Comparison of ENCODE assay signal across 10 cellular contexts in the genomic region with DNA sequence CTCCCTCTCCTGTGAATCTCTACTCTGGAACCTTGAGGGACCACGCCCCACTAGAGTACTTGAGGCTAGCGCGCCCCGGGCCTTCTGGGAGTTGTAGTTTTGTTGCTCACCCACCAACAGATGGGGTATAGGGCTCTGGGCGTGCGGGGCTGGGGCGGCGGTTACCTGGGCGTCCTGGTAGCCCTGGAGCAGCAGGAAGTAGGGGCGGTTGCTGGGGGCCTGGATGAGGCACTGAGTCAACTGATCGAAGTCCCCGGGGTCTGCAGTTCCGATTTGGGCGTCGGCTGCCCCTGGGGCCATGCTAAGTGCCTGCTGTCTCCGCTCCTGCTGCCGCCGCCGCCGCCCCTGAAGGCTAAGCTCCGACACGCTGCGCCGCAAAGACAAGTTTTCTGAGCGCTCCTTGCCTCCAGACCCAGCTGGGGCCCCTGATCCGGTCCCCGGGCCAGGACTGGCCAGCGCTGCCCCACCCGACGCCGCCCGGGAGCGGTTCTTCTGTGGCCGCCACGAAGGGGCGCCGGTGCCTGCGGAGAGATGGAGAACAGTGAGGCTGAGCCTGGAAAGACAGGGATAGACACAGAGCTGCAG. TPM values are rescaled to one million over a fixed set of nuclear protein-coding genes. Genes with fewer than 3 reads are reported as not detected.
A peak's percentile ranks its signal among the peaks of the same experiment; 100 is the strongest.
DNase-seq lines count a peak whose midpoint lies in the region; ATAC-seq and TF ChIP-seq lines count a peak whose summit lies in the region.
"Had no signal": no experiment of that assay in that cellular context is flagged by ENCODE, and none has a peak within 500 bp of the region (broad histone marks: within the 10 kb centered on the region; RNA-seq: fewer than 3 reads in every experiment).

No MANE protein-coding gene starts in this region.

- intact Hi-C loops in MCF 10A (cut with micrococcal nuclease): no loop called here

- H3K4me1 ChIP-seq in HEK293 (ENCODE audit: control insufficient read depth, insufficient read depth, low read length): peaks cover 5% of the 10 kb centered on the region

- H3K27me3 Mint-ChIP-seq in nephron (ENCODE audit: low read depth): peaks cover 13% of the 10 kb centered on the region
- peaks cover 19% of the 10 kb centered on the region for H3K27me3 Mint-ChIP-seq in MCF 10A (ENCODE audit: insufficient read depth, unreplicated experiment)

- H3K27ac ChIP-seq in HEK293 (ENCODE audit: extremely low read depth, low read depth, low read length): no peak overlapping the region

- in situ Hi-C loops in astrocyte of the spinal cord (cut with HindIII; ENCODE audit: low sequenced_read_pairs): no loop called here

- ATAC-seq in HG03039 (IDR thresholded peaks at IDR 0.05; ENCODE audit: unreplicated experiment): no peak

- H3K4me1 Mint-ChIP-seq in nephron: peaks cover 17% of the 10 kb centered on the region
- H3K4me1 Mint-ChIP-seq in MCF 10A (ENCODE audit: insufficient read depth, unreplicated experiment): peaks cover 4% of the 10 kb centered on the region

- DNase-seq in astrocyte of the spinal cord (ENCODE audit: low read depth, low spot score) (peak; percentile 29), MCF 10A (ENCODE audit: unreplicated experiment) (no peak)
- DNase-seq in activated CD4-positive, alpha-beta T cell treated with anti-CD3 and anti-CD28 coated beads for 1 hour: no peak
- DNase-seq: activated CD4-positive, alpha-beta T cell treated with anti-CD3 and anti-CD28 coated beads for 48 hours; cerebellar nuclear complex; NK-92 treated with Interleukin-12 subunit alpha and Interleukin-12 subunit beta, amount 100 ng/mL, for 24 hours had no signal

- TF ChIP-seq CTCF in HEK293 (tag by site-specific recombination; IDR thresholded peaks at IDR 0.05) (no peak), astrocyte of the spinal cord (IDR thresholded peaks at IDR 0.05; ENCODE audit: low read depth, low read length) (no peak), nephron (IDR thresholded peaks at IDR 0.05; ENCODE audit: unreplicated experiment in 3 of 3) (no peak), MCF 10A (IDR thresholded peaks at IDR 0.05; ENCODE audit: unreplicated experiment) (no peak)

- CTCF ChIA-PET in HEK293 (lab: Yijun Ruan, JAX) (interaction anchor here (0.5 to 0.9 kb wide), 2 partner anchors 235 to 405 kb away, joined by 3 to 5 read pairs; no protein-coding TSS in a partner anchor), MCF 10A (lab: Yijun Ruan, JAX) (no interaction called here)

- no peaks in the 10 kb centered on the region for H3K36me3 ChIP-seq in HEK293 (ENCODE audit: control insufficient read depth in 2 of 2, insufficient read depth in 1 of 2, low read length in 2 of 2)

- H3K36me3 Mint-ChIP-seq in nephron (ENCODE audit: low read depth) (peaks cover 16% of the 10 kb centered on the region), MCF 10A (ENCODE audit: insufficient read depth, unreplicated experiment) (no peaks in the 10 kb centered on the region)

- H3K9me3 ChIP-seq in HEK293 (ENCODE audit: control insufficient read depth, insufficient read depth, low read depth, low read length): no peaks in the 10 kb centered on the region

- H3K9me3 Mint-ChIP-seq in nephron (peaks cover 6% of the 10 kb centered on the region), MCF 10A (ENCODE audit: unreplicated experiment) (no peaks in the 10 kb centered on the region)

- POLR2A ChIA-PET in HEK293 (lab: Yijun Ruan, JAX): interaction anchor here (0.6 kb wide), 1 partner anchor 1650 kb away, joined by 3 read pairs; no protein-coding TSS in a partner anchor
- POLR2A ChIA-PET in MCF 10A (lab: Yijun Ruan, JAX): no interaction called here

- H3K27ac Mint-ChIP-seq in nephron (peak overlapping the region; percentile 15 to 78 (median 65)), MCF 10A (ENCODE audit: low read depth, unreplicated experiment) (no peak overlapping the region)

- H3K4me3 Mint-ChIP-seq in nephron (peak overlapping the region; percentile 73 to 80 (median 78)), MCF 10A (ENCODE audit: unreplicated experiment) (no peak overlapping the region)

- no peak overlapping the region for H3K4me3 ChIP-seq in HEK293 (ENCODE audit: low read depth, low read length)
- peak overlapping the region; percentile 35 for H3K4me3 ChIP-seq in astrocyte of the spinal cord (ENCODE audit: low read depth, low read length)

- no TSS peak for BruUV-seq in MCF 10A (replicated peaks; lab: Mats Ljungman, UMichigan)

TF ChIP-seq in HEK293, 187 proteins besides CTCF, POLR2A, EP300 and RAD21:
- peak; percentile 61; the same call in 1 of the 2 replicates for TF ChIP-seq KLF8 (tag by site-specific recombination; IDR thresholded peaks at IDR 0.05)
- TF ChIP-seq ZXDB (tag by site-specific recombination; IDR thresholded peaks at IDR 0.05): no peak
TF ChIP-seq in HEK293: peak in this region for 1.

RNA-seq across cellular contexts. Expression of a gene that starts 5.3 kb away (rescaled TPM):
- total RNA-seq in MCF 10A (2022): 1.9 and 3.0 TPM in 2 replicates

RNA-seq across cellular contexts. Expression of a gene that starts 11.6 kb away (rescaled TPM):
- total RNA-seq in MCF 10A (2022): 3.5 and 4.2 TPM in 2 replicates
- total RNA-seq: Daoy had no signal

RNA-seq across cellular contexts. Expression of a gene that starts 15.6 kb away (rescaled TPM):
- total RNA-seq in MCF 10A (2022): 0.22 and 0.65 TPM in 2 replicates

RNA-seq across cellular contexts. Expression of a gene that starts 17.3 kb away (rescaled TPM):
- 10.5 and 14.7 TPM in 2 replicates for total RNA-seq in MCF 10A (2022)
- total RNA-seq: Daoy had no signal

RNA-seq across cellular contexts. Expression of a gene that starts 20.2 kb away (rescaled TPM):
- 0.49 and 0.93 TPM in 2 replicates for total RNA-seq in MCF 10A (2022)
- total RNA-seq: Daoy had no signal
